1 cellular context compared by ENCODE assay signal in the genomic region with DNA sequence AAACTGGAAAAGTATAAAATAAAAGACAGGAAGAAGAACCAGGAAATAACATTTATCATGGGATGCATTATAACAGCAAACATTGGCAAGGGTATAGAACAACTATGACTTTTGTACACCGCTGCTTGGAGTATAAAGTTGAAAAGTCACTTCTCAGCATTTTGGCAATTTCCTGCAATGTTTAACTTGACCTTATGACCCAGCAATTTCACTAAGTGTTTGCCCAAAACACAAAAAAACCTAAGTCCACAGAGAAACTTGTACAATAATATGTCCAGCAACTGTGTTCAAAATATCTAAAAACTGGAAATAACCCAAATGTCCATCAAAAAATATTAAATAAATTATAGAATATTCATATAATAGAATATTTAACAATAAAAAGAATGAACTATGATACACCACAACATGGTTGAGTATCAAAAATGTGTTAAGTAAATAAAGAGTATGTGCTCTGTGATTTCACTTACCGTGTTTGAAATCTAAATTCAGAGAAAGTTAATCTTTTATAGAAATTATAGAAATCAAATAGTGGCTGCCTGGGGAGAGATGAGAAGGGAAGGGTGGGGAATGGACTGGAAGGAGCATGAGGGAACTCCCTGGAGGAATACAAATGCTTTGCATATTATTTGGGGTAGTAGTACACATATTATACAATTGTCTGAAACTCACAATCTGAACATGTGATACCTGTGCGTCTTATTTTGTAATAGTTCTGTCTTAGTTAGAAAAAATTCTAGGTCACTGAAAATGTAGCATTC.
TF ChIP-seq lines count a peak whose summit lies in the region.

No MANE protein-coding gene starts in this region.

TF ChIP-seq in HepG2, 621 proteins besides CTCF, POLR2A, EP300 and RAD21 (continued from another document and continues in another):
- TF ChIP-seq, protein P1, sequence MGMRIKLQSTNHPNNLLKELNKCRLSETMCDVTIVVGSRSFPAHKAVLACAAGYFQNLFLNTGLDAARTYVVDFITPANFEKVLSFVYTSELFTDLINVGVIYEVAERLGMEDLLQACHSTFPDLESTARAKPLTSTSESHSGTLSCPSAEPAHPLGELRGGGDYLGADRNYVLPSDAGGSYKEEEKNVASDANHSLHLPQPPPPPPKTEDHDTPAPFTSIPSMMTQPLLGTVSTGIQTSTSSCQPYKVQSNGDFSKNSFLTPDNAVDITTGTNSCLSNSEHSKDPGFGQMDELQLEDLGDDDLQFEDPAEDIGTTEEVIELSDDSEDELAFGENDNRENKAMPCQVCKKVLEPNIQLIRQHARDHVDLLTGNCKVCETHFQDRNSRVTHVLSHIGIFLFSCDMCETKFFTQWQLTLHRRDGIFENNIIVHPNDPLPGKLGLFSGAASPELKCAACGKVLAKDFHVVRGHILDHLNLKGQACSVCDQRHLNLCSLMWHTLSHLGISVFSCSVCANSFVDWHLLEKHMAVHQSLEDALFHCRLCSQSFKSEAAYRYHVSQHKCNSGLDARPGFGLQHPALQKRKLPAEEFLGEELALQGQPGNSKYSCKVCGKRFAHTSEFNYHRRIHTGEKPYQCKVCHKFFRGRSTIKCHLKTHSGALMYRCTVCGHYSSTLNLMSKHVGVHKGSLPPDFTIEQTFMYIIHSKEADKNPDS (CRISPR knock-in tag; IDR thresholded peaks at IDR 0.05) = no peak
- TF ChIP-seq ZNF451 (CRISPR knock-in tag; IDR thresholded peaks at IDR 0.05) (no peak), ZKSCAN5 (CRISPR knock-in tag; IDR thresholded peaks at IDR 0.05) (no peak), JUND (CRISPR knock-in tag; IDR thresholded peaks at IDR 0.05) (no peak), ZNF83 (CRISPR knock-in tag; IDR thresholded peaks at IDR 0.05; ENCODE audit: borderline replicate concordance) (no peak), ZBTB3 (CRISPR knock-in tag; IDR thresholded peaks at IDR 0.05; ENCODE audit: borderline replicate concordance, low read depth) (no peak), POGZ (CRISPR knock-in tag; IDR thresholded peaks at IDR 0.05) (peak; percentile 61; the same call in 1 of the 2 replicates), KLF15 (CRISPR knock-in tag; IDR thresholded peaks at IDR 0.05; ENCODE audit: borderline replicate concordance) (no peak), THAP11 (CRISPR knock-in tag; IDR thresholded peaks at IDR 0.05) (peak; percentile 47; the same call in 1 of the 2 replicates), ZNF747 (CRISPR knock-in tag; IDR thresholded peaks at IDR 0.05; ENCODE audit: borderline replicate concordance) (no peak), NONO (IDR thresholded peaks at IDR 0.05) (no peak), NONO (CRISPR knock-in tag; conservative IDR thresholded peaks at IDR 0.05) (no peak; the same call in 1 of the 2 replicates), ZNF773 (CRISPR knock-in tag; IDR thresholded peaks at IDR 0.05; ENCODE audit: borderline replicate concordance) (no peak), ZNF484 (CRISPR knock-in tag; IDR thresholded peaks at IDR 0.05; ENCODE audit: borderline replicate concordance, low read depth) (no peak), IKZF1 (IDR thresholded peaks at IDR 0.05) (no peak), NFKBIZ (CRISPR knock-in tag; IDR thresholded peaks at IDR 0.05) (no peak; the same call in 1 of the 2 replicates), ZNF878 (CRISPR knock-in tag; IDR thresholded peaks at IDR 0.05) (no peak), ZNF230 (CRISPR knock-in tag; IDR thresholded peaks at IDR 0.05) (no peak), TOE1 (CRISPR knock-in tag; IDR thresholded peaks at IDR 0.05) (no peak; the same call in 1 of the 2 replicates), SALL1 (CRISPR knock-in tag; IDR thresholded peaks at IDR 0.05) (peak; percentile 78; the same call in 1 of the 2 replicates), POLR2G (IDR thresholded peaks at IDR 0.05; ENCODE audit: low read depth, low read length) (no peak; the same call in 1 of the 2 replicates), NFE2L1 (CRISPR knock-in tag; IDR thresholded peaks at IDR 0.05; ENCODE audit: borderline replicate concordance) (no peak), SOX5 (CRISPR knock-in tag; IDR thresholded peaks at IDR 0.05; ENCODE audit: borderline replicate concordance) (peak; percentile 82; the same call in 1 of the 2 replicates), FOXA3 (CRISPR knock-in tag; IDR thresholded peaks at IDR 0.05) (peak; percentile 87), RCOR2 (CRISPR knock-in tag; IDR thresholded peaks at IDR 0.05) (peak; percentile 65; the same call in 1 of the 2 replicates), TBL1XR1 (IDR thresholded peaks at IDR 0.05; ENCODE audit: borderline replicate concordance, low read length, partially characterized antibody) (no peak), ADNP (CRISPR knock-in tag; IDR thresholded peaks at IDR 0.05) (no peak)
- TF ChIP-seq, protein P2, sequence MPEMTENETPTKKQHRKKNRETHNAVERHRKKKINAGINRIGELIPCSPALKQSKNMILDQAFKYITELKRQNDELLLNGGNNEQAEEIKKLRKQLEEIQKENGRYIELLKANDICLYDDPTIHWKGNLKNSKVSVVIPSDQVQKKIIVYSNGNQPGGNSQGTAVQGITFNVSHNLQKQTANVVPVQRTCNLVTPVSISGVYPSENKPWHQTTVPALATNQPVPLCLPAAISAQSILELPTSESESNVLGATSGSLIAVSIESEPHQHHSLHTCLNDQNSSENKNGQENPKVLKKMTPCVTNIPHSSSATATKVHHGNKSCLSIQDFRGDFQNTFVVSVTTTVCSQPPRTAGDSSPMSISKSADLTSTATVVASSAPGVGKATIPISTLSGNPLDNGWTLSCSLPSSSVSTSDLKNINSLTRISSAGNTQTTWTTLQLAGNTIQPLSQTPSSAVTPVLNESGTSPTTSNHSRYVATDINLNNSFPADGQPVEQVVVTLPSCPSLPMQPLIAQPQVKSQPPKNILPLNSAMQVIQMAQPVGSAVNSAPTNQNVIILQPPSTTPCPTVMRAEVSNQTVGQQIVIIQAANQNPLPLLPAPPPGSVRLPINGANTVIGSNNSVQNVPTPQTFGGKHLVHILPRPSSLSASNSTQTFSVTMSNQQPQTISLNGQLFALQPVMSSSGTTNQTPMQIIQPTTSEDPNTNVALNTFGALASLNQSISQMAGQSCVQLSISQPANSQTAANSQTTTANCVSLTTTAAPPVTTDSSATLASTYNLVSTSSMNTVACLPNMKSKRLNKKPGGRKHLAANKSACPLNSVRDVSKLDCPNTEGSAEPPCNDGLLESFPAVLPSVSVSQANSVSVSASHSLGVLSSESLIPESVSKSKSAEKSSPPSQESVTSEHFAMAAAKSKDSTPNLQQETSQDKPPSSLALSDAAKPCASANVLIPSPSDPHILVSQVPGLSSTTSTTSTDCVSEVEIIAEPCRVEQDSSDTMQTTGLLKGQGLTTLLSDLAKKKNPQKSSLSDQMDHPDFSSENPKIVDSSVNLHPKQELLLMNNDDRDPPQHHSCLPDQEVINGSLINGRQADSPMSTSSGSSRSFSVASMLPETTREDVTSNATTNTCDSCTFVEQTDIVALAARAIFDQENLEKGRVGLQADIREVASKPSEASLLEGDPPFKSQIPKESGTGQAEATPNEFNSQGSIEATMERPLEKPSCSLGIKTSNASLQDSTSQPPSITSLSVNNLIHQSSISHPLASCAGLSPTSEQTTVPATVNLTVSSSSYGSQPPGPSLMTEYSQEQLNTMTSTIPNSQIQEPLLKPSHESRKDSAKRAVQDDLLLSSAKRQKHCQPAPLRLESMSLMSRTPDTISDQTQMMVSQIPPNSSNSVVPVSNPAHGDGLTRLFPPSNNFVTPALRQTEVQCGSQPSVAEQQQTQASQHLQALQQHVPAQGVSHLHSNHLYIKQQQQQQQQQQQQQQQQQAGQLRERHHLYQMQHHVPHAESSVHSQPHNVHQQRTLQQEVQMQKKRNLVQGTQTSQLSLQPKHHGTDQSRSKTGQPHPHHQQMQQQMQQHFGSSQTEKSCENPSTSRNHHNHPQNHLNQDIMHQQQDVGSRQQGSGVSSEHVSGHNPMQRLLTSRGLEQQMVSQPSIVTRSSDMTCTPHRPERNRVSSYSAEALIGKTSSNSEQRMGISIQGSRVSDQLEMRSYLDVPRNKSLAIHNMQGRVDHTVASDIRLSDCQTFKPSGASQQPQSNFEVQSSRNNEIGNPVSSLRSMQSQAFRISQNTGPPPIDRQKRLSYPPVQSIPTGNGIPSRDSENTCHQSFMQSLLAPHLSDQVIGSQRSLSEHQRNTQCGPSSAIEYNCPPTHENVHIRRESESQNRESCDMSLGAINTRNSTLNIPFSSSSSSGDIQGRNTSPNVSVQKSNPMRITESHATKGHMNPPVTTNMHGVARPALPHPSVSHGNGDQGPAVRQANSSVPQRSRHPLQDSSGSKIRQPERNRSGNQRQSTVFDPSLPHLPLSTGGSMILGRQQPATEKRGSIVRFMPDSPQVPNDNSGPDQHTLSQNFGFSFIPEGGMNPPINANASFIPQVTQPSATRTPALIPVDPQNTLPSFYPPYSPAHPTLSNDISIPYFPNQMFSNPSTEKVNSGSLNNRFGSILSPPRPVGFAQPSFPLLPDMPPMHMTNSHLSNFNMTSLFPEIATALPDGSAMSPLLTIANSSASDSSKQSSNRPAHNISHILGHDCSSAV (CRISPR knock-in tag; IDR thresholded peaks at IDR 0.05; ENCODE audit: borderline replicate concordance) = no peak
- TF ChIP-seq, protein P3, sequence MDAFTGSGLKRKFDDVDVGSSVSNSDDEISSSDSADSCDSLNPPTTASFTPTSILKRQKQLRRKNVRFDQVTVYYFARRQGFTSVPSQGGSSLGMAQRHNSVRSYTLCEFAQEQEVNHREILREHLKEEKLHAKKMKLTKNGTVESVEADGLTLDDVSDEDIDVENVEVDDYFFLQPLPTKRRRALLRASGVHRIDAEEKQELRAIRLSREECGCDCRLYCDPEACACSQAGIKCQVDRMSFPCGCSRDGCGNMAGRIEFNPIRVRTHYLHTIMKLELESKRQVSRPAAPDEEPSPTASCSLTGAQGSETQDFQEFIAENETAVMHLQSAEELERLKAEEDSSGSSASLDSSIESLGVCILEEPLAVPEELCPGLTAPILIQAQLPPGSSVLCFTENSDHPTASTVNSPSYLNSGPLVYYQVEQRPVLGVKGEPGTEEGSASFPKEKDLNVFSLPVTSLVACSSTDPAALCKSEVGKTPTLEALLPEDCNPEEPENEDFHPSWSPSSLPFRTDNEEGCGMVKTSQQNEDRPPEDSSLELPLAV (CRISPR knock-in tag; conservative IDR thresholded peaks at IDR 0.05; ENCODE audit: low read depth) = no peak
- TF ChIP-seq, protein P4, sequence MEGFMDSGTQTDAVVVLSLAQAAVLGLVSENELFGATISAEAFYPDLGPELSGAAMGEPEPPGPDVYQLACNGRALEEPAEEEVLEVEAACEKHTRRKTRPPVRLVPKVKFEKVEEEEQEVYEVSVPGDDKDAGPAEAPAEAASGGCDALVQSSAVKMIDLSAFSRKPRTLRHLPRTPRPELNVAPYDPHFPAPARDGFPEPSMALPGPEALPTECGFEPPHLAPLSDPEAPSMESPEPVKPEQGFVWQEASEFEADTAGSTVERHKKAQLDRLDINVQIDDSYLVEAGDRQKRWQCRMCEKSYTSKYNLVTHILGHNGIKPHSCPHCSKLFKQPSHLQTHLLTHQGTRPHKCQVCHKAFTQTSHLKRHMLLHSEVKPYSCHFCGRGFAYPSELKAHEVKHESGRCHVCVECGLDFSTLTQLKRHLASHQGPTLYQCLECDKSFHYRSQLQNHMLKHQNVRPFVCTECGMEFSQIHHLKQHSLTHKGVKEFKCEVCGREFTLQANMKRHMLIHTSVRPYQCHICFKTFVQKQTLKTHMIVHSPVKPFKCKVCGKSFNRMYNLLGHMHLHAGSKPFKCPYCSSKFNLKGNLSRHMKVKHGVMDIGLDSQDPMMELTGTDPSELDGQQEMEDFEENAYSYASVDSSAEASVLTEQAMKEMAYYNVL (CRISPR knock-in tag; IDR thresholded peaks at IDR 0.05; ENCODE audit: borderline replicate concordance) = no peak
- TF ChIP-seq, protein P5, sequence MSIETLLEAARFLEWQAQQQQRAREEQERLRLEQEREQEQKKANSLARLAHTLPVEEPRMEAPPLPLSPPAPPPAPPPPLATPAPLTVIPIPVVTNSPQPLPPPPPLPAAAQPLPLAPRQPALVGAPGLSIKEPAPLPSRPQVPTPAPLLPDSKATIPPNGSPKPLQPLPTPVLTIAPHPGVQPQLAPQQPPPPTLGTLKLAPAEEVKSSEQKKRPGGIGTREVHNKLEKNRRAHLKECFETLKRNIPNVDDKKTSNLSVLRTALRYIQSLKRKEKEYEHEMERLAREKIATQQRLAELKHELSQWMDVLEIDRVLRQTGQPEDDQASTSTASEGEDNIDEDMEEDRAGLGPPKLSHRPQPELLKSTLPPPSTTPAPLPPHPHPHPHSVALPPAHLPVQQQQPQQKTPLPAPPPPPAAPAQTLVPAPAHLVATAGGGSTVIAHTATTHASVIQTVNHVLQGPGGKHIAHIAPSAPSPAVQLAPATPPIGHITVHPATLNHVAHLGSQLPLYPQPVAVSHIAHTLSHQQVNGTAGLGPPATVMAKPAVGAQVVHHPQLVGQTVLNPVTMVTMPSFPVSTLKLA (IDR thresholded peaks at IDR 0.05) = no peak
- TF ChIP-seq, protein P6, sequence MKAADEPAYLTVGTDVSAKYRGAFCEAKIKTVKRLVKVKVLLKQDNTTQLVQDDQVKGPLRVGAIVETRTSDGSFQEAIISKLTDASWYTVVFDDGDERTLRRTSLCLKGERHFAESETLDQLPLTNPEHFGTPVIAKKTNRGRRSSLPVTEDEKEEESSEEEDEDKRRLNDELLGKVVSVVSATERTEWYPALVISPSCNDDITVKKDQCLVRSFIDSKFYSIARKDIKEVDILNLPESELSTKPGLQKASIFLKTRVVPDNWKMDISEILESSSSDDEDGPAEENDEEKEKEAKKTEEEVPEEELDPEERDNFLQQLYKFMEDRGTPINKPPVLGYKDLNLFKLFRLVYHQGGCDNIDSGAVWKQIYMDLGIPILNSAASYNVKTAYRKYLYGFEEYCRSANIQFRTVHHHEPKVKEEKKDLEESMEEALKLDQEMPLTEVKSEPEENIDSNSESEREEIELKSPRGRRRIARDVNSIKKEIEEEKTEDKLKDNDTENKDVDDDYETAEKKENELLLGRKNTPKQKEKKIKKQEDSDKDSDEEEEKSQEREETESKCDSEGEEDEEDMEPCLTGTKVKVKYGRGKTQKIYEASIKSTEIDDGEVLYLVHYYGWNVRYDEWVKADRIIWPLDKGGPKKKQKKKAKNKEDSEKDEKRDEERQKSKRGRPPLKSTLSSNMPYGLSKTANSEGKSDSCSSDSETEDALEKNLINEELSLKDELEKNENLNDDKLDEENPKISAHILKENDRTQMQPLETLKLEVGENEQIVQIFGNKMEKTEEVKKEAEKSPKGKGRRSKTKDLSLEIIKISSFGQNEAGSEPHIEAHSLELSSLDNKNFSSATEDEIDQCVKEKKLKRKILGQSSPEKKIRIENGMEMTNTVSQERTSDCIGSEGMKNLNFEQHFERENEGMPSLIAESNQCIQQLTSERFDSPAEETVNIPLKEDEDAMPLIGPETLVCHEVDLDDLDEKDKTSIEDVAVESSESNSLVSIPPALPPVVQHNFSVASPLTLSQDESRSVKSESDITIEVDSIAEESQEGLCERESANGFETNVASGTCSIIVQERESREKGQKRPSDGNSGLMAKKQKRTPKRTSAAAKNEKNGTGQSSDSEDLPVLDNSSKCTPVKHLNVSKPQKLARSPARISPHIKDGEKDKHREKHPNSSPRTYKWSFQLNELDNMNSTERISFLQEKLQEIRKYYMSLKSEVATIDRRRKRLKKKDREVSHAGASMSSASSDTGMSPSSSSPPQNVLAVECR (CRISPR knock-in tag; IDR thresholded peaks at IDR 0.05; ENCODE audit: borderline replicate concordance) = no peak
- TF ChIP-seq, protein P7, sequence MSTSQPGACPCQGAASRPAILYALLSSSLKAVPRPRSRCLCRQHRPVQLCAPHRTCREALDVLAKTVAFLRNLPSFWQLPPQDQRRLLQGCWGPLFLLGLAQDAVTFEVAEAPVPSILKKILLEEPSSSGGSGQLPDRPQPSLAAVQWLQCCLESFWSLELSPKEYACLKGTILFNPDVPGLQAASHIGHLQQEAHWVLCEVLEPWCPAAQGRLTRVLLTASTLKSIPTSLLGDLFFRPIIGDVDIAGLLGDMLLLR (CRISPR knock-in tag; IDR thresholded peaks at IDR 0.05) = no peak
